Comparison of ENCODE assay signal across 7 cellular contexts in genomic region chr2:190180313-190181065, GRCh38.
DNase-seq lines count a peak whose midpoint lies in the region; ATAC-seq and TF ChIP-seq lines count a peak whose summit lies in the region.

No MANE protein-coding gene starts in this region.

- H3K9me3 Mint-ChIP-seq in stimulated activated naive B cell treated with anti-CD40 and anti-IgM and Interleukin-4, amounts not matched to agents 10 μg/mL and 1 μg/mL and 100 μg/mL, for 72 hours = no peaks in the 10 kb centered on the region

- no peak for TF ChIP-seq POLR2A in right lobe of liver (IDR thresholded peaks at IDR 0.05)

- 1% methylated on average over 14 of the region's 76 CpGs for WGBS in right lobe of liver (ENCODE audit: insufficient coverage, low coverage, low lambda C conversion rate, missing lambda C conversion rate)

- peaks cover 11 to 22% of the 10 kb centered on the region in 2 donors for H3K4me1 Mint-ChIP-seq in stimulated activated naive B cell treated with anti-CD40 and anti-IgM and Interleukin-4, amounts not matched to agents 10 μg/mL and 1 μg/mL and 100 μg/mL, for 72 hours

- TF ChIP-seq CTCF in dorsolateral prefrontal cortex (IDR thresholded peaks at IDR 0.05 in 54 of 56, conservative IDR thresholded peaks at IDR 0.05 in 2 of 56; ENCODE audit: low read depth in 1 of 56, partially characterized antibody in 56 of 56) (peak in 50 of 56 donors; percentile 25 to 73 (median 56)), right lobe of liver (IDR thresholded peaks at IDR 0.05) (peak; percentile 54 to 66 (median 57))

- DNase-seq in GM03348 (ENCODE audit: low spot score) (peak; percentile 85), SJCRH30 (peak; percentile 97 to 98), dorsolateral prefrontal cortex (peak; percentile 6 to 76 (median 57)), right lobe of liver (peak; percentile 75 to 82 (median 81))
- DNase-seq in stimulated activated naive B cell treated with anti-CD40 and anti-IgM and Interleukin-4, amounts not matched to agents 10 μg/mL and 1 μg/mL and 100 μg/mL, for 72 hours = peak; percentile 53

- H3K36me3 Mint-ChIP-seq in stimulated activated naive B cell treated with anti-CD40 and anti-IgM and Interleukin-4, amounts not matched to agents 10 μg/mL and 1 μg/mL and 100 μg/mL, for 72 hours = no peaks in the 10 kb centered on the region

- H3K27ac ChIP-seq in SJCRH30 (peak overlapping the region; percentile 79), dorsolateral prefrontal cortex (peak overlapping the region; percentile 70 to 99 (median 96)), right lobe of liver (peak overlapping the region; percentile 65 to 78 (median 77))

- peaks cover 3% of the 10 kb centered on the region; the same call in 1 of the 2 replicates for H3K4me1 ChIP-seq in SJCRH30
- peaks cover 0 to 6% (median 0%) of the 10 kb centered on the region in 4 donors for H3K4me1 ChIP-seq in right lobe of liver

- peak overlapping the region; percentile 76 for H3K4me3 ChIP-seq in SJCRH30
- peak overlapping the region; percentile 52 to 92 (median 73) for H3K4me3 ChIP-seq in dorsolateral prefrontal cortex
- H3K4me3 ChIP-seq in right lobe of liver = peak overlapping the region; percentile 57 to 76 (median 64)

- H3K27me3 ChIP-seq in SJCRH30 (no peaks in the 10 kb centered on the region), dorsolateral prefrontal cortex (no peaks in the 10 kb centered on the region), right lobe of liver (no peaks in the 10 kb centered on the region)

- H3K9me3 ChIP-seq in SJCRH30 (replicated peaks) = no peaks in the 10 kb centered on the region
- no peaks in the 10 kb centered on the region for H3K9me3 ChIP-seq in right lobe of liver

- no peaks in the 10 kb centered on the region for H3K27me3 Mint-ChIP-seq in stimulated activated naive B cell treated with anti-CD40 and anti-IgM and Interleukin-4, amounts not matched to agents 10 μg/mL and 1 μg/mL and 100 μg/mL, for 72 hours

- peak overlapping the region; percentile 79 to 84 for H3K4me3 Mint-ChIP-seq in stimulated activated naive B cell treated with anti-CD40 and anti-IgM and Interleukin-4, amounts not matched to agents 10 μg/mL and 1 μg/mL and 100 μg/mL, for 72 hours

- ATAC-seq in GM19452 (IDR thresholded peaks at IDR 0.05; ENCODE audit: unreplicated experiment) (peak; percentile 86), HG03457 (IDR thresholded peaks at IDR 0.05; ENCODE audit: unreplicated experiment) (peak; percentile 72), right lobe of liver (peak; percentile 86 to 92 (median 90))
- peak; percentile 82 to 86 for ATAC-seq in stimulated activated naive B cell treated with anti-CD40 and anti-IgM and Interleukin-4, amounts not matched to agents 10 μg/mL and 1 μg/mL and 100 μg/mL, for 72 hours (replicated peaks)

- H3K27ac Mint-ChIP-seq in stimulated activated naive B cell treated with anti-CD40 and anti-IgM and Interleukin-4, amounts not matched to agents 10 μg/mL and 1 μg/mL and 100 μg/mL, for 72 hours = peak overlapping the region; percentile 31

- intact Hi-C loops in dorsolateral prefrontal cortex (cut with DNase I) (loop anchor here (1.0 to 10.0 kb wide), 4 partner anchors 92 to 396 kb away; partner anchors contain the start of genes HIBCH (in 2 of the 2), ORMDL1 (in 1 of the 2) and PMS1 (in 1 of the 2)), right lobe of liver (cut with DNase I) (no loop called here)

- H3K36me3 ChIP-seq in SJCRH30 (no peaks in the 10 kb centered on the region), right lobe of liver (no peaks in the 10 kb centered on the region)

Comparison
In these comparisons a context has a peak if more than half of its experiments do, and no peak if none do; other contexts are left out.
1. Peak in every context shown above with its lines: DNase-seq, ATAC-seq, H3K4me3 ChIP-seq and H3K27ac ChIP-seq.
2. intact Hi-C loops: an anchor here in dorsolateral prefrontal cortex (1.0 to 10.0 kb wide); none called in right lobe of liver.